In the genomic region with DNA sequence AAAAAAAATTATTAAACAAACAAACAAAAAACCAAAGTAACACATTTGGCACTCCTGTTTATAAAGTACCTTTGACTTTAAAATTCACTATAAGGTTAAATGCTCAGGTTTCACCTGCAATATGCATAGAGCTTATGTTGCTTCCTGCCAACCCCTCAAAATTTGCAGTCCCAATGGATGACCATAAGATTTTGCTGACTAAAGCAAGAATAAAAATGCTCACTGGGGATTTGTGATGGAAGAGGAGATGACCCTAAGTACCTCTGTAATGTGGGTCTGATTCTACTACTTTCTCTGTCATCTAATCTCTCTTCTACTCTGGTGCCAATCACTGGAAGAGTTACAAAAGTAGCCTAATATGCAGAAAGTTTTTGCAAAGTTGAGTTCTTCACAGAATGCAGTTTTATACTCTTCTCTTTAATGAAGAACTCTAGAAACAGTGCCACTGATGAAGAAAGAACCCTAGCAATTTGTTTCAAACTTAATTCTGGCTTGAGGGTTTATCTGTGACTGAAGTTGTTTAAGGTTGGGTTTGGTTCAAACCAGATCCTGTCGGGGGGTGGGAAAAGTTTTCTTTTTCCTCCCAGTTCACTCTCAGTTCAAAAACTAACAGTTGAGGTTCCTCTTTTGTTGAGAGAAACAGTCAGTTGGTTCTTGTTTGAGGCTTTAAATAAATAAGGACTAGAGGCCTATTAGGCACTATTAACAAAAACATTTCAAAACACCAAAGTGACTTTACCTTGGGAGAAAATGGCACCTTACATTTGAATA, we compare ENCODE assay signal across 17 cellular contexts. TPM values are rescaled to one million over a fixed set of nuclear protein-coding genes. Genes with fewer than 3 reads are reported as not detected.
DNase-seq lines count a peak whose midpoint lies in the region; ATAC-seq, FAIRE-seq and TF ChIP-seq lines count a peak whose summit lies in the region.
"Had no signal": no experiment of that assay in that cellular context is flagged by ENCODE, and none has a peak within 500 bp of the region (broad histone marks: within the 10 kb centered on the region; RNA-seq: fewer than 3 reads in every experiment).

No MANE protein-coding gene starts in this region.

- no peak for FAIRE-seq in HepG2 (lab: Jason Lieb, UNC)

- DNase-seq in HepG2 (ENCODE audit: low spot score) (no peak), right lobe of liver (no peak), IMR-90 (no peak), activated B cell treated with CpG ODN at 0.5 μM for 24 hours (no peak), thyroid gland (no peak), C1 segment of cervical spinal cord (lab: John Stamatoyannopoulos, UW) (no peak), transverse colon (no peak)
- DNase-seq in stimulated activated naive CD8-positive, alpha-beta T cell treated with anti-CD3 and anti-CD28 coated beads, Interleukin-15, Interleukin-2, amounts not matched to agents 100 U/mL and 50 U/mL, for 24 hours: no peak
- DNase-seq: CD8-positive, alpha-beta memory T cell; NCI-H187 treated with DMSO at 0.1 percent for 48 hours; stimulated activated CD4-positive, alpha-beta T cell treated with anti-CD3 and anti-CD28 coated beads, Interleukin-4, amount 100 ng/mL, for 1 hour; stimulated activated naive CD8-positive, alpha-beta T cell treated with anti-CD3 and anti-CD28 coated beads, Interleukin-15, amount 100 ng/mL, for 72 hours; T1000 had no signal

- dilution Hi-C loops in IMR-90 (cut with HindIII; ENCODE audit: low sequenced_read_pairs, unreplicated experiment): no loop called here

- no peaks in the 10 kb centered on the region for H3K9me1 ChIP-seq in IMR-90 (ENCODE audit: insufficient read depth, low read length)

- no peak overlapping the region for H3K14ac ChIP-seq in IMR-90 (replicated peaks; ENCODE audit: low read depth, low read length)

- 96% methylated on average over 1 of the region's 1 CpG for WGBS in HepG2 (ENCODE audit: low lambda C conversion rate)
- WGBS in right lobe of liver (ENCODE audit: insufficient coverage, low coverage, low lambda C conversion rate, missing lambda C conversion rate): 50% methylated on average over 1 of the region's 1 CpG
- WGBS in IMR-90 (ENCODE audit: extremely low coverage in 2 of 2, insufficient read length in 1 of 2), 2 experiments: no CpG with 5 or more reads among the region's 1 CpG
- WGBS in thyroid gland, 2 donors: 32 to 50% methylated on average over 1 of the region's 1 CpG
- WGBS in transverse colon (ENCODE audit: low coverage in 1 of 2), 2 donors: 51 to 100% methylated on average over 1 of the region's 1 CpG

- H3K9me3 Mint-ChIP-seq in activated B cell treated with CpG ODN at 0.5 μM for 24 hours: no peaks in the 10 kb centered on the region
- H3K9me3 Mint-ChIP-seq: CD8-positive, alpha-beta memory T cell; IgD-negative memory B cell; stimulated activated naive CD8-positive, alpha-beta T cell treated with anti-CD3 and anti-CD28 coated beads, Interleukin-15, amount 100 ng/mL, for 72 hours had no signal

- H2BK5ac ChIP-seq in IMR-90 (ENCODE audit: low read depth, low read length, poor library complexity, severe bottlenecking): no peak overlapping the region

- no peak overlapping the region for H4K8ac ChIP-seq in IMR-90 (ENCODE audit: low read depth in 2 of 2, low read length in 2 of 2)

- no peak overlapping the region for H2BK20ac ChIP-seq in IMR-90 (ENCODE audit: low read depth, low read length)

- no peak overlapping the region for H4K5ac ChIP-seq in IMR-90 (ENCODE audit: low read depth, low read length)

- H3K27me3 Mint-ChIP-seq in activated B cell treated with CpG ODN at 0.5 μM for 24 hours: no peaks in the 10 kb centered on the region
- H3K27me3 Mint-ChIP-seq: CD8-positive, alpha-beta memory T cell; IgD-negative memory B cell; stimulated activated naive CD8-positive, alpha-beta T cell treated with anti-CD3 and anti-CD28 coated beads, Interleukin-15, amount 100 ng/mL, for 72 hours; type B pancreatic cell had no signal

- peaks cover 24% of the 10 kb centered on the region for H3K4me1 Mint-ChIP-seq in activated B cell treated with CpG ODN at 0.5 μM for 24 hours

- H3K27me3 ChIP-seq in HepG2 (ENCODE audit: control insufficient read depth in 1 of 2, insufficient read depth in 2 of 2, low read length in 2 of 2): no peaks in the 10 kb centered on the region
- no peaks in the 10 kb centered on the region for H3K27me3 ChIP-seq in right lobe of liver
- no peaks in the 10 kb centered on the region for H3K27me3 ChIP-seq in IMR-90 (ENCODE audit: control insufficient read depth, insufficient read depth, low read length)
- H3K27me3 ChIP-seq in thyroid gland: no peaks in the 10 kb centered on the region
- H3K27me3 ChIP-seq in transverse colon: no peaks in the 10 kb centered on the region
- H3K27me3 ChIP-seq: breast epithelium had no signal

- no peak overlapping the region for H3K27ac ChIP-seq in HepG2 (ENCODE audit: extremely low read length, insufficient read depth, low read length)
- H3K27ac ChIP-seq in right lobe of liver: no peak overlapping the region
- H3K27ac ChIP-seq in IMR-90 (ENCODE audit: insufficient read depth, low read length): no peak overlapping the region
- peak overlapping the region in 2 of 3 donors; percentile 11 to 69 for H3K27ac ChIP-seq in thyroid gland
- H3K27ac ChIP-seq in transverse colon: no peak overlapping the region
- H3K27ac ChIP-seq: breast epithelium, RWPE1 had no signal

- BruUV-seq in HepG2 (replicated peaks; lab: Mats Ljungman, UMichigan) (no TSS peak), IMR-90 (replicated peaks; lab: Mats Ljungman, UMichigan) (no TSS peak)

- intact Hi-C loops in HepG2 (cut with micrococcal nuclease; ENCODE audit: unreplicated experiment) (no loop called here), right lobe of liver (cut with DNase I) (no loop called here), IMR-90 (cut with micrococcal nuclease) (no loop called here), activated B cell treated with CpG ODN at 0.5 μM for 24 hours (cut with micrococcal nuclease) (no loop called here), thyroid gland (cut with DNase I) (no loop called here), transverse colon (cut with DNase I; ENCODE audit: low total_unique reads) (no loop called here)

- H3K79me1 ChIP-seq in IMR-90 (ENCODE audit: low read depth in 1 of 2, low read length in 2 of 2): peaks cover 3 to 11% of the 10 kb centered on the region in 2 experiments; a peak in 3 of 4 replicates

- TF ChIP-seq RAD21 in HepG2 (CRISPR knock-in tag; IDR thresholded peaks at IDR 0.05): no peak
- no peak for TF ChIP-seq RAD21 in IMR-90 (IDR thresholded peaks at IDR 0.05; ENCODE audit: low read length)

- H4K91ac ChIP-seq in IMR-90 (ENCODE audit: insufficient read depth, low read depth, low read length): no peak overlapping the region

- CTCF ChIA-PET in HepG2 (lab: Yijun Ruan, JAX; ENCODE audit: low intra/inter-chr PET ratio, low total read pairs) (no interaction called here), IMR-90 (lab: Yijun Ruan, JAX) (no interaction called here), activated B cell treated with CpG ODN at 0.5 μM for 24 hours (lab: Charles Lee) (no interaction called here)

- H3K36me3 Mint-ChIP-seq in activated B cell treated with CpG ODN at 0.5 μM for 24 hours (ENCODE audit: low read depth): peaks cover 64% of the 10 kb centered on the region

- H3K4me2 ChIP-seq in HepG2 (ENCODE audit: low read depth, low read length) (no peak overlapping the region), IMR-90 (ENCODE audit: low read depth, low read length) (no peak overlapping the region)

- H3K27ac Mint-ChIP-seq in activated B cell treated with CpG ODN at 0.5 μM for 24 hours: peak overlapping the region; percentile 61
- H3K27ac Mint-ChIP-seq: stimulated activated naive CD8-positive, alpha-beta T cell treated with anti-CD3 and anti-CD28 coated beads, Interleukin-15, amount 100 ng/mL, for 72 hours; type B pancreatic cell had no signal

- H3K36me3 ChIP-seq in HepG2 (replicated peaks in 1 of 2; ENCODE audit: control insufficient read depth in 1 of 2, insufficient read depth in 2 of 2, low read length in 2 of 2): peaks cover 0 to 3% of the 10 kb centered on the region in 2 experiments; a peak in 4 of 5 replicates
- H3K36me3 ChIP-seq in right lobe of liver: peaks cover 0 to 26% (median 1%) of the 10 kb centered on the region in 4 donors
- H3K36me3 ChIP-seq in IMR-90 (ENCODE audit: control insufficient read depth, insufficient read depth, low read length): peaks cover 10% of the 10 kb centered on the region; the same call in 1 of the 2 replicates
- peaks cover 7 to 9% of the 10 kb centered on the region in 2 donors for H3K36me3 ChIP-seq in thyroid gland
- peaks cover 0 to 45% (median 4%) of the 10 kb centered on the region in 4 donors for H3K36me3 ChIP-seq in transverse colon
- H3K36me3 ChIP-seq: breast epithelium had no signal

- H3K4me1 ChIP-seq in HepG2 (ENCODE audit: insufficient read depth, low read length): peaks cover 6% of the 10 kb centered on the region; the same call in 1 of the 2 replicates
- H3K4me1 ChIP-seq in right lobe of liver: no peaks in the 10 kb centered on the region
- H3K4me1 ChIP-seq in IMR-90 (ENCODE audit: control insufficient read depth, insufficient read depth, low read length): 0 out of 2 replicates have a peak, but pooled peaks cover 2% of the 10 kb centered on the region
- peaks cover 19 to 23% of the 10 kb centered on the region in 2 donors for H3K4me1 ChIP-seq in thyroid gland
- no peaks in the 10 kb centered on the region for H3K4me1 ChIP-seq in transverse colon
- H3K4me1 ChIP-seq: breast epithelium had no signal

- TF ChIP-seq CTCF in HepG2 (CRISPR knock-in tag; IDR thresholded peaks at IDR 0.05): no peak
- no peak for TF ChIP-seq CTCF in right lobe of liver (IDR thresholded peaks at IDR 0.05)
- no peak for TF ChIP-seq CTCF in IMR-90 (conservative IDR thresholded peaks at IDR 0.05; ENCODE audit: low read depth, low read length)
- TF ChIP-seq CTCF in activated B cell treated with CpG ODN at 0.5 μM for 24 hours (IDR thresholded peaks at IDR 0.05): no peak
- no peak for TF ChIP-seq CTCF in thyroid gland (IDR thresholded peaks at IDR 0.05)
- no peak for TF ChIP-seq CTCF in transverse colon (IDR thresholded peaks at IDR 0.05)

- ATAC-seq in HepG2 (no peak), right lobe of liver (no peak), IMR-90 (ENCODE audit: low read depth) (no peak), activated B cell treated with CpG ODN at 0.5 μM for 24 hours (ENCODE audit: low read depth) (no peak)
- ATAC-seq in stimulated activated naive CD8-positive, alpha-beta T cell treated with anti-CD3 and anti-CD28 coated beads, Interleukin-15, Interleukin-2, amounts not matched to agents 100 U/mL and 50 U/mL, for 24 hours: no peak

- no peak for TF ChIP-seq EP300 in HepG2 (IDR thresholded peaks at IDR 0.05; ENCODE audit: low read depth in 2 of 2, low read length in 2 of 2)
- TF ChIP-seq EP300 in HepG2 (CRISPR knock-in tag; IDR thresholded peaks at IDR 0.05; ENCODE audit: borderline replicate concordance): no peak
- no peak for TF ChIP-seq EP300 in transverse colon (IDR thresholded peaks at IDR 0.05; ENCODE audit: low read depth)

- no peak overlapping the region for H2AK9ac ChIP-seq in IMR-90 (replicated peaks; ENCODE audit: low read depth, low read length, poor library complexity)

- POLR2A ChIA-PET in HepG2 (lab: Yijun Ruan, JAX): no interaction called here
- POLR2A ChIA-PET in IMR-90 (lab: Charles Lee; ENCODE audit: unreplicated experiment): no interaction called here
- POLR2A ChIA-PET in activated B cell treated with CpG ODN at 0.5 μM for 24 hours (lab: Charles Lee): no interaction called here

- H3K56ac ChIP-seq in IMR-90 (ENCODE audit: extremely low read depth, insufficient read depth, low read length): no peak overlapping the region

- H4K20me1 ChIP-seq in HepG2 (ENCODE audit: insufficient read depth, low read length): no peaks in the 10 kb centered on the region
- H4K20me1 ChIP-seq in IMR-90 (ENCODE audit: insufficient read depth, low read length): no peaks in the 10 kb centered on the region; the same call in 1 of the 2 replicates

- H3K79me2 ChIP-seq in HepG2 (ENCODE audit: insufficient read depth, low read length): no peaks in the 10 kb centered on the region

- no peak overlapping the region for H2BK120ac ChIP-seq in IMR-90 (ENCODE audit: low read depth, low read length)

- H3K9ac ChIP-seq in HepG2 (ENCODE audit: insufficient read depth, low read depth, low read length) (no peak overlapping the region), IMR-90 (ENCODE audit: low read depth, low read length) (no peak overlapping the region)

- H3K4me3 Mint-ChIP-seq in activated B cell treated with CpG ODN at 0.5 μM for 24 hours: no peak overlapping the region
- H3K4me3 Mint-ChIP-seq: CD8-positive, alpha-beta memory T cell; stimulated activated naive CD8-positive, alpha-beta T cell treated with anti-CD3 and anti-CD28 coated beads, Interleukin-15, amount 100 ng/mL, for 72 hours; type B pancreatic cell had no signal

- H3K18ac ChIP-seq in IMR-90 (ENCODE audit: low read depth, low read length): no peak overlapping the region

- H3K9me3 ChIP-seq in HepG2 (ENCODE audit: low read length) (no peaks in the 10 kb centered on the region), right lobe of liver (no peaks in the 10 kb centered on the region), IMR-90 (ENCODE audit: control insufficient read depth, insufficient read depth, low read length) (no peaks in the 10 kb centered on the region), thyroid gland (no peaks in the 10 kb centered on the region), transverse colon (no peaks in the 10 kb centered on the region)
- H3K9me3 ChIP-seq: breast epithelium had no signal

- H2AK5ac ChIP-seq in IMR-90 (ENCODE audit: low read depth, low read length): no peak overlapping the region

- H3K4me3 ChIP-seq in HepG2 (replicated peaks in 1 of 3; ENCODE audit: insufficient read depth in 1 of 3, low read depth in 2 of 3, low read length in 3 of 3) (no peak overlapping the region), right lobe of liver (no peak overlapping the region), IMR-90 (ENCODE audit: insufficient read depth, low read depth, low read length) (no peak overlapping the region), thyroid gland (replicated peaks in 1 of 3) (no peak overlapping the region), transverse colon (no peak overlapping the region)
- H3K4me3 ChIP-seq: breast epithelium had no signal

- no peak overlapping the region for H2BK15ac ChIP-seq in IMR-90 (ENCODE audit: low read depth, low read length)

- in situ Hi-C loops in HepG2 (cut with HindIII; ENCODE audit: extremely low pct_ligation_motif_present, low pct_unique_long_range_greater_than_20kb): no loop called here
- in situ Hi-C loops in IMR-90 (cut with MboI; ENCODE audit: low sequenced_read_pairs): no loop called here
- in situ Hi-C loops in transverse colon (cut with MboI; ENCODE audit: low pct_ligation_motif_present in 1 of 4, low pct_unique_long_range_greater_than_20kb in 1 of 4, low sequenced_read_pairs in 3 of 4): no loop called here

- TF ChIP-seq POLR2A in HepG2 (IDR thresholded peaks at IDR 0.05; ENCODE audit: insufficient read depth in 1 of 2, low read depth in 2 of 2, low read length in 2 of 2): no peak
- no peak for TF ChIP-seq POLR2A in right lobe of liver (IDR thresholded peaks at IDR 0.05)
- TF ChIP-seq POLR2A in IMR-90 (IDR thresholded peaks at IDR 0.05; ENCODE audit: low read depth, low read length): no peak
- no peak for TF ChIP-seq POLR2A in thyroid gland (IDR thresholded peaks at IDR 0.05)
- no peak for TF ChIP-seq POLR2A in transverse colon (IDR thresholded peaks at IDR 0.05)

- H3K23ac ChIP-seq in IMR-90 (ENCODE audit: low read depth, low read length): no peak overlapping the region

- no peak overlapping the region for H3K4ac ChIP-seq in IMR-90 (ENCODE audit: low read depth, low read length)

- H2AFZ ChIP-seq in HepG2 (ENCODE audit: low read length) (no peak overlapping the region), IMR-90 (replicated peaks; ENCODE audit: low read length, poor library complexity) (no peak overlapping the region)

RNA-seq across cellular contexts. Expression of gene WASHC3, which starts 10.9 kb away (rescaled TPM):
- 32.7 and 40.5 TPM in 2 replicates for total RNA-seq in HepG2 (2016; rRNA removed; fragmentation: Illumina TruSeq; extraction: Trizol)
- 16.5 and 22.9 TPM in 2 replicates for total RNA-seq in HepG2 (2016; cell fraction: cytosol; rRNA removed; fragmentation: Illumina TruSeq; extraction: Trizol; ENCODE audit: low read depth)
- total RNA-seq in HepG2 (2016; cell fraction: insoluble cytoplasmic fraction; rRNA removed; fragmentation: Illumina TruSeq; extraction: Trizol): 32.7 and 45.6 TPM in 2 replicates
- 15.4 and 17.0 TPM in 2 replicates for total RNA-seq in HepG2 (2016; cell fraction: membrane; rRNA removed; fragmentation: Illumina TruSeq; extraction: Trizol)
- total RNA-seq in HepG2 (2016; cell fraction: nucleus; rRNA removed; fragmentation: Illumina TruSeq; extraction: Trizol): 23.2 and 28.9 TPM in 2 replicates
- polyA plus RNA-seq in HepG2 (2011; rRNA removed): 36.0 and 47.3 TPM in 2 replicates
- 26.2 and 34.9 TPM in 2 replicates for polyA plus RNA-seq in HepG2 (2011; cell fraction: cytosol; rRNA removed)
- polyA plus RNA-seq in HepG2 (2011; cell fraction: nucleus; rRNA removed): 18.6 and 22.7 TPM in 2 replicates
- 23.8 and 31.6 TPM in 2 replicates for polyA plus RNA-seq in HepG2 (2012)
- 13.0 and 15.0 TPM in 2 replicates for polyA plus RNA-seq in HepG2 (2016; cell fraction: cytosol; fragmentation: Illumina TruSeq; extraction: Trizol; ENCODE audit: low read depth)
- polyA plus RNA-seq in HepG2 (2016; cell fraction: insoluble cytoplasmic fraction; fragmentation: Illumina TruSeq; extraction: Trizol; ENCODE audit: low read depth): 38.9 and 43.9 TPM in 2 replicates
- 13.8 and 15.7 TPM in 2 replicates for polyA plus RNA-seq in HepG2 (2016; cell fraction: membrane; fragmentation: Illumina TruSeq; extraction: Trizol; ENCODE audit: low read depth)
- polyA plus RNA-seq in HepG2 (2016; cell fraction: nucleus; fragmentation: Illumina TruSeq; extraction: Trizol; ENCODE audit: insufficient read depth, low read depth): 24.6 and 25.4 TPM in 2 replicates
- 9.5 and 16.6 TPM in 2 replicates for polyA minus RNA-seq in HepG2 (2011; rRNA and poly(A)+ RNA removed; ENCODE audit: low replicate concordance)
- 14.0 and 14.1 TPM in 2 replicates for polyA minus RNA-seq in HepG2 (2011; cell fraction: cytosol; rRNA and poly(A)+ RNA removed)
- 27.4 and 42.3 TPM in 2 replicates for polyA minus RNA-seq in HepG2 (2011; cell fraction: nucleus; rRNA and poly(A)+ RNA removed)
- total RNA-seq in right lobe of liver: 10 to 100 TPM; 13.0 to 35.3 (median 22.6) TPM
- 82.8 and 87.1 TPM in 2 replicates for total RNA-seq in IMR-90 (2012; rRNA removed)
- polyA plus RNA-seq in IMR-90 (2012; rRNA removed): 52.7 and 54.8 TPM in 2 replicates
- polyA plus RNA-seq in IMR-90 (2012; cell fraction: cytosol; rRNA removed): 16.0 and 23.8 TPM in 2 replicates
- 5.5 and 36.4 TPM in 2 replicates for polyA plus RNA-seq in IMR-90 (2012; cell fraction: nucleus; rRNA removed; ENCODE audit: low replicate concordance)
- total RNA-seq in activated B cell treated with CpG ODN at 0.5 μM for 24 hours: 47.3 and 50.6 TPM in 2 replicates
- 10 to 100 TPM; 82.8 to 96.2 (median 89.2) TPM for total RNA-seq in thyroid gland
- 10 to 100 TPM; 18.7 to 78.6 (median 52.3) TPM for total RNA-seq in transverse colon

Comparison
In these comparisons a context has a peak if more than half of its experiments do, and no peak if none do; other contexts are left out.
1. H3K27ac ChIP-seq: peak in thyroid gland (2 of 3); none in HepG2 (single experiment), right lobe of liver (0 of 3), IMR-90 (single experiment) and transverse colon (0 of 4).